8 cellular contexts compared by ENCODE assay signal in genomic region chr13:30617315-30618185, GRCh38. TPM values are rescaled to one million over a fixed set of nuclear protein-coding genes. Genes with fewer than 3 reads are reported as not detected.
A peak's percentile ranks its signal among the peaks of the same experiment; 100 is the strongest.
DNase-seq lines count a peak whose midpoint lies in the region; ATAC-seq, FAIRE-seq and TF ChIP-seq lines count a peak whose summit lies in the region.

TSS of gene USPL1 (plus strand) at chr13:30617920. CDS start at chr13:30621141, 3,221 bp downstream.

- under 1% methylated on average over 78 of the region's 78 CpGs for WGBS in urinary bladder

- DNase-seq in GM12891 (ENCODE audit: insufficient read length, low spot score) (peak; percentile 82), NCI-H1436 treated with DMSO at 0.1 percent for 48 hours (lab: John Stamatoyannopoulos, UW) (peak; percentile 72), T-cell (peak; percentile 94 to 99 (median 98)), amniotic stem cell (lab: John Stamatoyannopoulos, UW) (peak; percentile 97), left ventricle myocardium inferior (peak; percentile 98), progenitor cell of endocrine pancreas (ENCODE audit: low spot score, unreplicated experiment) (peak; percentile 96)

- FAIRE-seq in GM12891 (lab: Jason Lieb, UNC), result peak; percentile 100

- intact Hi-C loops in left ventricle myocardium inferior (cut with micrococcal nuclease), result loop anchor here (10.0 kb wide), 1 partner anchor 133 kb away; no protein-coding TSS in a partner anchor

- H3K4me3 ChIP-seq in left ventricle myocardium inferior (peak within 1 kb of the TSS; percentile 82), urinary bladder (ENCODE audit: low read depth, low read length) (peak within 1 kb of the TSS; percentile 68)

- peaks cover 16 to 43% (median 37%) of the 10 kb centered on the region in 3 donors for H3K4me1 Mint-ChIP-seq in T-cell
- H3K4me1 Mint-ChIP-seq in progenitor cell of endocrine pancreas (ENCODE audit: low read depth), result peaks cover 22% of the 10 kb centered on the region

- H3K36me3 ChIP-seq in left ventricle myocardium inferior (peaks cover 7% of the 10 kb centered on the region), urinary bladder (ENCODE audit: insufficient read depth) (no peaks in the 10 kb centered on the region)

- TF ChIP-seq CTCF in left ventricle myocardium inferior (IDR thresholded peaks at IDR 0.05; ENCODE audit: borderline replicate concordance) (peak; percentile 60), progenitor cell of endocrine pancreas (IDR thresholded peaks at IDR 0.05; ENCODE audit: unreplicated experiment) (peak; percentile 45)

- H3K27ac Mint-ChIP-seq in T-cell (no peak within 1 kb of the TSS), progenitor cell of endocrine pancreas (no peak within 1 kb of the TSS)

- H3K27ac ChIP-seq in left ventricle myocardium inferior (replicated peaks) (peak within 1 kb of the TSS; percentile 99), urinary bladder (ENCODE audit: low read depth) (peak within 1 kb of the TSS; percentile 99)

- no peaks in the 10 kb centered on the region for H3K9me3 ChIP-seq in left ventricle myocardium inferior (replicated peaks)

- H3K9me3 Mint-ChIP-seq in T-cell, result no peaks in the 10 kb centered on the region
- H3K9me3 Mint-ChIP-seq in progenitor cell of endocrine pancreas (ENCODE audit: low read depth), result no peaks in the 10 kb centered on the region

- ATAC-seq in HG02840 (IDR thresholded peaks at IDR 0.05; ENCODE audit: low FRiP score, unreplicated experiment) (peak; percentile 90), T-cell (replicated peaks in 1 of 4) (peak; percentile 90 to 92 (median 90))

- TF ChIP-seq POLR2A in GM12891 (IDR thresholded peaks at IDR 0.05; ENCODE audit: low read depth, low read length), result peak; percentile 75; the same call in 1 of the 2 replicates

- CTCF ChIA-PET in T-cell (lab: Charles Lee), result interaction anchor here in 1 of 2 donors (0.5 to 2.1 kb wide), 3 partner anchors 9 to 833 kb away, joined by 3 to 6 read pairs (median 3); no protein-coding TSS in a partner anchor

- H3K36me3 Mint-ChIP-seq in T-cell (peaks cover 6% of the 10 kb centered on the region), progenitor cell of endocrine pancreas (ENCODE audit: insufficient read depth) (peaks cover 3% of the 10 kb centered on the region)

- no peaks in the 10 kb centered on the region for H3K27me3 ChIP-seq in left ventricle myocardium inferior (ENCODE audit: low read depth)

- POLR2A ChIA-PET in T-cell (lab: Charles Lee), result interaction anchor here (0.6 to 3.4 kb wide), 4 partner anchors 9 to 152 kb away, joined by 3 to 23 read pairs (median 4); partner anchors contain the start of gene HMGB1 (in 1 of the 2)

- H3K4me1 ChIP-seq in left ventricle myocardium inferior, result peaks cover 53% of the 10 kb centered on the region
- H3K4me1 ChIP-seq in urinary bladder (ENCODE audit: insufficient read depth), result no peaks in the 10 kb centered on the region

- H3K4me3 Mint-ChIP-seq in T-cell (no peak within 1 kb of the TSS), progenitor cell of endocrine pancreas (ENCODE audit: low read depth) (no peak within 1 kb of the TSS)

- H3K27me3 Mint-ChIP-seq in T-cell (no peaks in the 10 kb centered on the region), progenitor cell of endocrine pancreas (no peaks in the 10 kb centered on the region)

TF ChIP-seq in GM12891, 5 proteins besides CTCF, POLR2A, EP300 and RAD21:
- TF ChIP-seq POLR2AphosphoS5 (IDR thresholded peaks at IDR 0.05; ENCODE audit: low read depth, low read length) (peak; percentile 76; the same call in 1 of the 2 replicates), TAF1 (IDR thresholded peaks at IDR 0.05; ENCODE audit: low read depth, low read length) (peak; percentile 55), POU2F2 (IDR thresholded peaks at IDR 0.05; ENCODE audit: low read depth, low read length) (no peak; the same call in 1 of the 2 replicates), PAX5 (IDR thresholded peaks at IDR 0.05; ENCODE audit: insufficient read depth, low read length, severe bottlenecking) (peak; percentile 65), SPI1 (IDR thresholded peaks at IDR 0.05; ENCODE audit: low read depth, low read length) (no peak)

RNA-seq across cellular contexts. Expression of gene USPL1, which starts in this region (rescaled TPM):
- 5.7 TPM for polyA plus RNA-seq in GM12891 (2012; ENCODE audit: low read depth, missing spikeins)
- total RNA-seq in T-cell, result 10 to 100 TPM; 24.1 to 32.9 (median 26.7) TPM
- total RNA-seq in left ventricle myocardium inferior, result 9.1 TPM
- 21.9 and 23.7 TPM in 2 replicates for total RNA-seq in progenitor cell of endocrine pancreas
- total RNA-seq in urinary bladder, result 31.6 TPM
- 14.5 TPM for polyA plus RNA-seq in urinary bladder

Comparison
In these comparisons a context has a peak if more than half of its experiments do, and no peak if none do; other contexts are left out.
1. Peak in every context shown above with its lines: DNase-seq, ATAC-seq, H3K4me3 ChIP-seq and H3K27ac ChIP-seq.